In genomic region chr11:74739546-74740270, GRCh38 we compare ENCODE assay signal across 8 cellular contexts. TPM values are rescaled to one million over a fixed set of nuclear protein-coding genes. Genes with fewer than 3 reads are reported as not detected.
A peak's percentile ranks its signal among the peaks of the same experiment; 100 is the strongest.
DNase-seq lines count a peak whose midpoint lies in the region; ATAC-seq and TF ChIP-seq lines count a peak whose summit lies in the region.

No MANE protein-coding gene starts in this region.

- POLR2A ChIA-PET in CD4-positive, alpha-beta T cell (lab: Charles Lee): no interaction called here

- peaks cover 12% of the 10 kb centered on the region for H3K4me1 Mint-ChIP-seq in CD4-positive, alpha-beta T cell (ENCODE audit: low read depth)
- H3K4me1 Mint-ChIP-seq in activated T-cell treated with anti-CD3 and anti-CD28 coated beads, Interleukin-2, amount 50 U/mL, for 72 hours (ENCODE audit: low read depth): peaks cover 23% of the 10 kb centered on the region
- no peaks in the 10 kb centered on the region for H3K4me1 Mint-ChIP-seq in osteocyte (ENCODE audit: unreplicated experiment)

- H3K27me3 Mint-ChIP-seq in CD4-positive, alpha-beta T cell: peaks cover 32% of the 10 kb centered on the region
- H3K27me3 Mint-ChIP-seq in activated T-cell treated with anti-CD3 and anti-CD28 coated beads, Interleukin-2, amount 50 U/mL, for 72 hours (ENCODE audit: low read depth): peaks cover 20% of the 10 kb centered on the region
- H3K27me3 Mint-ChIP-seq in osteocyte (ENCODE audit: unreplicated experiment): peaks cover 24% of the 10 kb centered on the region

- intact Hi-C loops in CD4-positive, alpha-beta T cell (cut with DNase I, micrococcal nuclease): loop anchor here in 1 of 2 experiments (10.0 kb wide), 2 partner anchors 245 to 1075 kb away; partner anchors contain the start of genes LIPT2 and UVRAG

- peak; percentile 80 for ATAC-seq in CD4-positive, alpha-beta T cell (ENCODE audit: poor library complexity)
- peak; percentile 85 to 87 for ATAC-seq in activated T-cell treated with anti-CD3 and anti-CD28 coated beads, Interleukin-2, amount 50 U/mL, for 72 hours (replicated peaks in 1 of 2)
- ATAC-seq in foreskin keratinocyte: peak; percentile 77
- ATAC-seq in GM18858 (IDR thresholded peaks at IDR 0.05; ENCODE audit: unreplicated experiment): no peak
- no peak for ATAC-seq in GM21528 (IDR thresholded peaks at IDR 0.05; ENCODE audit: low FRiP score, unreplicated experiment)

- no peaks in the 10 kb centered on the region for H3K9me3 ChIP-seq in CD4-positive, alpha-beta T cell (ENCODE audit: control insufficient read depth, low read length)

- TF ChIP-seq CTCF in CD4-positive, alpha-beta T cell (IDR thresholded peaks at IDR 0.05): peak; percentile 82
- peak; percentile 87 for TF ChIP-seq CTCF in foreskin keratinocyte (conservative IDR thresholded peaks at IDR 0.05)
- peak; percentile 85 for TF ChIP-seq CTCF in osteocyte (IDR thresholded peaks at IDR 0.05)

- H3K36me3 Mint-ChIP-seq in CD4-positive, alpha-beta T cell (ENCODE audit: low read depth): no peaks in the 10 kb centered on the region
- H3K36me3 Mint-ChIP-seq in activated T-cell treated with anti-CD3 and anti-CD28 coated beads, Interleukin-2, amount 50 U/mL, for 72 hours (ENCODE audit: insufficient read depth in 2 of 2): no peaks in the 10 kb centered on the region
- no peaks in the 10 kb centered on the region for H3K36me3 Mint-ChIP-seq in osteocyte (ENCODE audit: unreplicated experiment)

- H3K9me3 Mint-ChIP-seq in CD4-positive, alpha-beta T cell: no peaks in the 10 kb centered on the region
- no peaks in the 10 kb centered on the region for H3K9me3 Mint-ChIP-seq in activated T-cell treated with anti-CD3 and anti-CD28 coated beads, Interleukin-2, amount 50 U/mL, for 72 hours
- no peaks in the 10 kb centered on the region for H3K9me3 Mint-ChIP-seq in osteocyte (ENCODE audit: unreplicated experiment)

- H3K27ac ChIP-seq in CD4-positive, alpha-beta T cell (ENCODE audit: low read depth, low read length): no peak overlapping the region
- H3K27ac ChIP-seq in foreskin keratinocyte: no peak overlapping the region

- no peaks in the 10 kb centered on the region for H3K4me1 ChIP-seq in foreskin keratinocyte

- H3K27me3 ChIP-seq in CD4-positive, alpha-beta T cell (ENCODE audit: control insufficient read depth, insufficient read depth, low read length): peaks cover 6% of the 10 kb centered on the region
- H3K27me3 ChIP-seq in foreskin keratinocyte: peaks cover 23% of the 10 kb centered on the region

- DNase-seq in CD4-positive, alpha-beta T cell: peak in 9 of 10 experiments; percentile 16 to 43 (median 22)
- DNase-seq in H4 (ENCODE audit: low spot score) (peak; percentile 63), NCI-H82 treated with DMSO at 0.1 percent for 48 hours (lab: John Stamatoyannopoulos, UW; ENCODE audit: unreplicated experiment) (peak; percentile 12), foreskin keratinocyte (peak; percentile 21 to 56), osteocyte (ENCODE audit: extremely low spot score, unreplicated experiment) (peak; percentile 83)
- DNase-seq in activated T-cell treated with anti-CD3 and anti-CD28 coated beads, Interleukin-2, amount 50 U/mL, for 72 hours: peak in 1 of 2 donors; percentile 33

- CTCF ChIA-PET in CD4-positive, alpha-beta T cell (lab: Charles Lee): interaction anchor here (0.6 to 1.8 kb wide), 11 partner anchors 9 to 73 kb away, joined by 3 to 16 read pairs (median 5); partner anchors contain the start of gene RNF169

- no peak overlapping the region for H3K4me3 Mint-ChIP-seq in CD4-positive, alpha-beta T cell
- H3K4me3 Mint-ChIP-seq in activated T-cell treated with anti-CD3 and anti-CD28 coated beads, Interleukin-2, amount 50 U/mL, for 72 hours: peak overlapping the region in 1 of 2 donors; percentile 28
- H3K4me3 Mint-ChIP-seq in osteocyte (ENCODE audit: unreplicated experiment): no peak overlapping the region

- H3K27ac Mint-ChIP-seq in CD4-positive, alpha-beta T cell: no peak overlapping the region
- no peak overlapping the region for H3K27ac Mint-ChIP-seq in activated T-cell treated with anti-CD3 and anti-CD28 coated beads, Interleukin-2, amount 50 U/mL, for 72 hours
- no peak overlapping the region for H3K27ac Mint-ChIP-seq in osteocyte (ENCODE audit: unreplicated experiment)

RNA-seq across cellular contexts. Expression of gene CHRDL2, which starts 8.5 kb away (rescaled TPM):
- total RNA-seq in CD4-positive, alpha-beta T cell: not detected
- not detected in 2 replicates for total RNA-seq in H4 (2014; rRNA removed; shearing (Covaris generic))
- total RNA-seq in activated T-cell treated with anti-CD3 and anti-CD28 coated beads, Interleukin-2, amount 50 U/mL, for 72 hours: not detected
- total RNA-seq in foreskin keratinocyte (not detected in 2 replicates), osteocyte (not detected in 2 replicates)
- polyA plus RNA-seq in foreskin keratinocyte: not detected in 2 replicates

RNA-seq across cellular contexts. Expression of gene RNF169, which starts 8.9 kb away (rescaled TPM):
- total RNA-seq in CD4-positive, alpha-beta T cell: 10 to 100 TPM; 15.2 to 15.5 TPM
- 6.0 and 8.3 TPM in 2 replicates for total RNA-seq in H4 (2014; rRNA removed; shearing (Covaris generic))
- 10 to 100 TPM; 18.5 to 20.5 TPM for total RNA-seq in activated T-cell treated with anti-CD3 and anti-CD28 coated beads, Interleukin-2, amount 50 U/mL, for 72 hours
- total RNA-seq in foreskin keratinocyte (17.9 and 18.5 TPM in 2 replicates), osteocyte (15.5 and 16.3 TPM in 2 replicates)
- polyA plus RNA-seq in foreskin keratinocyte: 2.8 and 3.4 TPM in 2 replicates

Comparison
In these comparisons a context has a peak if more than half of its experiments do, and no peak if none do; other contexts are left out.
1. ATAC-seq: peak in CD4-positive, alpha-beta T cell (single experiment), activated T-cell treated with anti-CD3 and anti-CD28 coated beads, Interleukin-2, amount 50 U/mL, for 72 hours (2 of 2) and foreskin keratinocyte (single experiment); none in GM18858 (single experiment) and GM21528 (single experiment).
2. Peak in every context shown above with its lines, with median percentiles within 50 percentile points of each other: CTCF ChIP-seq.